Comparison of ENCODE assay signal across 8 cellular contexts in genomic region chr1:46244656-46245371, GRCh38. TPM values are rescaled to one million over a fixed set of nuclear protein-coding genes. Genes with fewer than 3 reads are reported as not detected.
DNase-seq lines count a peak whose midpoint lies in the region; ATAC-seq and TF ChIP-seq lines count a peak whose summit lies in the region.

No MANE protein-coding gene starts in this region.

- peak; percentile 42 for TF ChIP-seq CTCF in MCF 10A (IDR thresholded peaks at IDR 0.05; ENCODE audit: unreplicated experiment)
- TF ChIP-seq CTCF in breast epithelium (IDR thresholded peaks at IDR 0.05), result no peak
- peak; percentile 40 for TF ChIP-seq CTCF in retinal pigment epithelial cell (conservative IDR thresholded peaks at IDR 0.05; ENCODE audit: low read depth, low read length)

- H3K27me3 Mint-ChIP-seq in MCF 10A (ENCODE audit: insufficient read depth, unreplicated experiment), result no peaks in the 10 kb centered on the region

- H3K27me3 ChIP-seq in breast epithelium, result no peaks in the 10 kb centered on the region

- peaks cover 23% of the 10 kb centered on the region for H3K4me1 Mint-ChIP-seq in MCF 10A (ENCODE audit: insufficient read depth, unreplicated experiment)

- no peak overlapping the region for H3K27ac Mint-ChIP-seq in MCF 10A (ENCODE audit: low read depth, unreplicated experiment)

- DNase-seq in MCF 10A (ENCODE audit: unreplicated experiment) (peak; percentile 38), breast epithelium (ENCODE audit: low spot score in 2 of 2) (no peak), M059J (ENCODE audit: low read depth) (peak; percentile 40), cerebellar cortex (ENCODE audit: low spot score) (peak; percentile 31), retinal pigment epithelial cell (ENCODE audit: low read depth) (no peak), left colon (no peak)

- ATAC-seq in left colon (no peak), HG03135 (IDR thresholded peaks at IDR 0.05; ENCODE audit: unreplicated experiment) (no peak), HG02840 (IDR thresholded peaks at IDR 0.05; ENCODE audit: low FRiP score, unreplicated experiment) (no peak)

- POLR2A ChIA-PET in MCF 10A (lab: Yijun Ruan, JAX), result interaction anchor here (0.6 to 3.6 kb wide), 12 partner anchors 21 to 103 kb away, joined by 3 to 39 read pairs (median 3); partner anchors contain the start of genes LRRC41 and UQCRH

- TF ChIP-seq POLR2A in breast epithelium (IDR thresholded peaks at IDR 0.05), result no peak

- H3K27ac ChIP-seq in breast epithelium, result no peak overlapping the region

- H3K36me3 ChIP-seq in breast epithelium, result no peaks in the 10 kb centered on the region

- H3K36me3 Mint-ChIP-seq in MCF 10A (ENCODE audit: insufficient read depth, unreplicated experiment), result no peaks in the 10 kb centered on the region

- H3K9me3 ChIP-seq in breast epithelium, result no peaks in the 10 kb centered on the region

- no peak overlapping the region for H3K4me3 ChIP-seq in breast epithelium
- no peak overlapping the region for H3K4me3 ChIP-seq in retinal pigment epithelial cell (ENCODE audit: low read length)

- no peaks in the 10 kb centered on the region for H3K9me3 Mint-ChIP-seq in MCF 10A (ENCODE audit: unreplicated experiment)

- H3K4me1 ChIP-seq in breast epithelium, result peaks cover 0 to 5% of the 10 kb centered on the region in 2 donors

- intact Hi-C loops in MCF 10A (cut with micrococcal nuclease) (loop anchor here (2.0 kb wide), 1 partner anchor 104 kb away; no protein-coding TSS in a partner anchor), breast epithelium (cut with DNase I; ENCODE audit: low total_unique reads) (no loop called here), left colon (cut with DNase I, micrococcal nuclease) (no loop called here)

- no peak overlapping the region for H3K4me3 Mint-ChIP-seq in MCF 10A (ENCODE audit: unreplicated experiment)

- BruUV-seq in MCF 10A (replicated peaks; lab: Mats Ljungman, UMichigan), result no TSS peak

- CTCF ChIA-PET in MCF 10A (lab: Yijun Ruan, JAX), result interaction anchor here (0.5 to 3.3 kb wide), 38 partner anchors 10 to 1270 kb away, joined by 3 to 31 read pairs (median 4); partner anchors contain the start of gene NSUN4

RNA-seq across cellular contexts. Expression of gene RAD54L, which starts 2.7 kb away (rescaled TPM):
- 4.5 and 5.0 TPM in 2 replicates for total RNA-seq in MCF 10A (2022)
- 1 to 10 TPM in 2 of 3 donors, not detected in 1; 1.8 to 4.9 TPM for total RNA-seq in breast epithelium
- total RNA-seq in M059J (2014; rRNA removed; shearing (Covaris generic)), result 9.8 and 24.2 TPM in 2 replicates
- 1 to 10 TPM; 2.8 to 7.4 TPM for total RNA-seq in left colon

RNA-seq across cellular contexts. Expression of gene LURAP1, which starts 41.7 kb away (rescaled TPM):
- total RNA-seq in MCF 10A (2022) (3.6 and 4.1 TPM in 2 replicates), breast epithelium (1 to 10 TPM; 2.7 to 5.9 (median 4.2) TPM), left colon (1 to 10 TPM; 1.1 to 1.5 TPM)
- total RNA-seq in M059J (2014; rRNA removed; shearing (Covaris generic)), result 0.32 and 0.89 TPM in 2 replicates

RNA-seq across cellular contexts. Expression of gene POMGNT1, which starts 46.6 kb away (rescaled TPM):
- total RNA-seq in MCF 10A (2022) (85.4 and 90.7 TPM in 2 replicates), breast epithelium (10 to 100 TPM; 37.6 to 47.4 (median 42.3) TPM), left colon (10 to 100 TPM; 27.3 to 31.9 TPM)
- 59.1 and 90.4 TPM in 2 replicates for total RNA-seq in M059J (2014; rRNA removed; shearing (Covaris generic))

RNA-seq across cellular contexts. Expression of gene LRRC41, which starts 58.6 kb away (rescaled TPM):
- 92.6 and 105 TPM in 2 replicates for total RNA-seq in MCF 10A (2022)
- total RNA-seq in breast epithelium, result 10 to 100 TPM; 60.0 to 85.5 (median 69.2) TPM
- total RNA-seq in M059J (2014; rRNA removed; shearing (Covaris generic)), result 61.9 and 74.4 TPM in 2 replicates
- total RNA-seq in left colon, result 10 to 100 TPM; 46.3 to 53.6 TPM

RNA-seq across cellular contexts. Expression of gene UQCRH, which starts 58.7 kb away (rescaled TPM):
- total RNA-seq in MCF 10A (2022) (299 and 318 TPM in 2 replicates), breast epithelium (100 to 1,000 TPM; 300 to 334 (median 301) TPM), left colon (100 to 1,000 TPM; 362 to 413 TPM)
- total RNA-seq in M059J (2014; rRNA removed; shearing (Covaris generic)), result 459 and 652 TPM in 2 replicates

Comparison
In these comparisons a context has a peak if more than half of its experiments do, and no peak if none do; other contexts are left out.
1. DNase-seq: peak in MCF 10A (single experiment), M059J (single experiment) and cerebellar cortex (single experiment); none in breast epithelium (0 of 2), retinal pigment epithelial cell (single experiment) and left colon (0 of 2).
2. CTCF ChIP-seq: peak in MCF 10A (single experiment) and retinal pigment epithelial cell (single experiment); none in breast epithelium (0 of 3).